ENCODE assay signal across 1 cellular context in genomic region chr1:86704972-86705632, GRCh38.
TF ChIP-seq lines count a peak whose summit lies in the region.

No MANE protein-coding gene starts in this region.

TF ChIP-seq in WTC11, 78 proteins besides CTCF, POLR2A, EP300 and RAD21 (continued from another document):
- TF ChIP-seq ATF6 (CRISPR knock-in tag; IDR thresholded peaks at IDR 0.05) (no peak), ZNF416 (CRISPR knock-in tag; IDR thresholded peaks at IDR 0.05) (no peak), ZNF423 (CRISPR knock-in tag; IDR thresholded peaks at IDR 0.05) (no peak), NFYB (CRISPR knock-in tag; conservative IDR thresholded peaks at IDR 0.05; ENCODE audit: low read depth) (no peak), RELA (CRISPR knock-in tag; IDR thresholded peaks at IDR 0.05; ENCODE audit: borderline replicate concordance) (no peak), TEAD1 (CRISPR knock-in tag; IDR thresholded peaks at IDR 0.05) (no peak), RORB (CRISPR knock-in tag; IDR thresholded peaks at IDR 0.05) (no peak)
